ENCODE assay signal across 2 cellular contexts in the genomic region with DNA sequence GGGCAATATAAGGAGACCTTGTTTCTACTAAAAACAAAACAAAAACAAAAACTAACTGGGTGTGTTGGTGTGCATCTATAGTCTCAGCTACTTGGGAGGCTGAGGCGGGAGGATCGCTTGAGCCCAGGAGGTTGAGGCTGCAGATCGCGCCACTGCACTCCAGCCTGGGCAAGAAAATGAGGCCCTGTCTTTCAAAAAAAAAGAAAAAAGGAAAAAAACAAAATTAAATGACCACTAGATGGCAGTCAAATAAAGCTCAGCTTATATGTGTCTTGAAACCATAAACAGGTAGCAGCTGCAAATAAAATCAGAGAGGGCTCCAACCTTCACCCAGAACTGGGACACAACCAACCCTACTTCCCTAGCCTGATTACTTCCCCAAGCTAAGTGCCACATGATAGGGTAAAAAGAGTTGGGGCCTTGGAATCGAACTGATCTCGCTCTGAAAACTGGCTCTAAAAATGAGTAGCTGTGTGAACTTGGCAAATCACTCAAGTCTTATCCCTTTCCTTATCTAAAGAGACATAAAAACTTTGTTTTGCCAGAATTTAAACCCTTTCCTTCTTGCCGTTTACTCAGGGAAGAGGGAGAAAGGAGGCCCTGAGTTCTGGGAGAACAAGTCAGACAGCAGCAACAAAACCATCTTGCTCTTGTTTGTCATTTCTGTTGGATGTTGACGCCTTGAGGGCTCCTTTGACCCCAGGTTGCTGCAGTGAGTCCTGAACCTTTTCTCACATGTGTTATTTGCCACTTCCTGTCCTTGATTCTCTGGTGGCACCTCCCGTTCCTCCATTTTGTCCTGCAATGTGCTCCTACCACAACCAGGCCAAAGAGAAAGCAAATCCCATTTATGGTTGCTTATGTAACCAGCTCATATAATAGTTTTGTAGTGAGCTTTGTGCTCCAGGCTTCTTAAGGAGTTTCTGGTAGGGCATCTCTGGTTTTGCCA.
TF ChIP-seq lines count a peak whose summit lies in the region.

No MANE protein-coding gene starts in this region.

TF ChIP-seq in IMR-90, 13 proteins besides CTCF, POLR2A, EP300 and RAD21 (continued from another document):
- TF ChIP-seq, protein P1, sequence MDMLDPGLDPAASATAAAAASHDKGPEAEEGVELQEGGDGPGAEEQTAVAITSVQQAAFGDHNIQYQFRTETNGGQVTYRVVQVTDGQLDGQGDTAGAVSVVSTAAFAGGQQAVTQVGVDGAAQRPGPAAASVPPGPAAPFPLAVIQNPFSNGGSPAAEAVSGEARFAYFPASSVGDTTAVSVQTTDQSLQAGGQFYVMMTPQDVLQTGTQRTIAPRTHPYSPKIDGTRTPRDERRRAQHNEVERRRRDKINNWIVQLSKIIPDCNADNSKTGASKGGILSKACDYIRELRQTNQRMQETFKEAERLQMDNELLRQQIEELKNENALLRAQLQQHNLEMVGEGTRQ (IDR thresholded peaks at IDR 0.05; ENCODE audit: low read depth, low read length): no peak
- TF ChIP-seq MAZ (IDR thresholded peaks at IDR 0.05; ENCODE audit: borderline replicate concordance, low read depth, low read length): no peak

TF ChIP-seq in PFSK-1, 5 proteins besides CTCF, POLR2A, EP300 and RAD21 (continued from another document):
- TF ChIP-seq, protein P2, sequence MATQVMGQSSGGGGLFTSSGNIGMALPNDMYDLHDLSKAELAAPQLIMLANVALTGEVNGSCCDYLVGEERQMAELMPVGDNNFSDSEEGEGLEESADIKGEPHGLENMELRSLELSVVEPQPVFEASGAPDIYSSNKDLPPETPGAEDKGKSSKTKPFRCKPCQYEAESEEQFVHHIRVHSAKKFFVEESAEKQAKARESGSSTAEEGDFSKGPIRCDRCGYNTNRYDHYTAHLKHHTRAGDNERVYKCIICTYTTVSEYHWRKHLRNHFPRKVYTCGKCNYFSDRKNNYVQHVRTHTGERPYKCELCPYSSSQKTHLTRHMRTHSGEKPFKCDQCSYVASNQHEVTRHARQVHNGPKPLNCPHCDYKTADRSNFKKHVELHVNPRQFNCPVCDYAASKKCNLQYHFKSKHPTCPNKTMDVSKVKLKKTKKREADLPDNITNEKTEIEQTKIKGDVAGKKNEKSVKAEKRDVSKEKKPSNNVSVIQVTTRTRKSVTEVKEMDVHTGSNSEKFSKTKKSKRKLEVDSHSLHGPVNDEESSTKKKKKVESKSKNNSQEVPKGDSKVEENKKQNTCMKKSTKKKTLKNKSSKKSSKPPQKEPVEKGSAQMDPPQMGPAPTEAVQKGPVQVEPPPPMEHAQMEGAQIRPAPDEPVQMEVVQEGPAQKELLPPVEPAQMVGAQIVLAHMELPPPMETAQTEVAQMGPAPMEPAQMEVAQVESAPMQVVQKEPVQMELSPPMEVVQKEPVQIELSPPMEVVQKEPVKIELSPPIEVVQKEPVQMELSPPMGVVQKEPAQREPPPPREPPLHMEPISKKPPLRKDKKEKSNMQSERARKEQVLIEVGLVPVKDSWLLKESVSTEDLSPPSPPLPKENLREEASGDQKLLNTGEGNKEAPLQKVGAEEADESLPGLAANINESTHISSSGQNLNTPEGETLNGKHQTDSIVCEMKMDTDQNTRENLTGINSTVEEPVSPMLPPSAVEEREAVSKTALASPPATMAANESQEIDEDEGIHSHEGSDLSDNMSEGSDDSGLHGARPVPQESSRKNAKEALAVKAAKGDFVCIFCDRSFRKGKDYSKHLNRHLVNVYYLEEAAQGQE (IDR thresholded peaks at IDR 0.05; ENCODE audit: insufficient read depth in 1 of 2, low read depth in 2 of 2, low read length in 2 of 2): no peak
- no peak for TF ChIP-seq FOXP2 (optimal IDR thresholded peaks at IDR 0.05; ENCODE audit: borderline replicate concordance, extremely low read depth, extremely low read length, insufficient read depth)
